In genomic region chr6:132400641-132401119, GRCh38 we compare ENCODE assay signal across 9 cellular contexts. TPM values are rescaled to one million over a fixed set of nuclear protein-coding genes. Genes with fewer than 3 reads are reported as not detected.
DNase-seq lines count a peak whose midpoint lies in the region; ATAC-seq and TF ChIP-seq lines count a peak whose summit lies in the region.
"Had no signal": no experiment of that assay in that cellular context is flagged by ENCODE, and none has a peak within 500 bp of the region (broad histone marks: within the 10 kb centered on the region; RNA-seq: fewer than 3 reads in every experiment).

No MANE protein-coding gene starts in this region.

- H3K36me3 ChIP-seq in upper lobe of left lung: no peaks in the 10 kb centered on the region

- H3K4me1 ChIP-seq in upper lobe of left lung: peaks cover 5 to 16% (median 8%) of the 10 kb centered on the region in 4 donors

- 13 to 15% methylated on average over 16 to 18 of the region's 33 CpGs for WGBS in upper lobe of left lung, 2 donors

- TF ChIP-seq CTCF in AG04449 (IDR thresholded peaks at IDR 0.05; ENCODE audit: insufficient read depth, low read length, missing control alignments) (no peak), upper lobe of left lung (IDR thresholded peaks at IDR 0.05) (no peak)

- TF ChIP-seq POLR2A in upper lobe of left lung (IDR thresholded peaks at IDR 0.05): no peak

- no peak for DNase-seq in AG04449 (ENCODE audit: low read depth, low spot score)
- no peak for DNase-seq in HEK293T (ENCODE audit: extremely low spot score)
- DNase-seq in astrocyte of the hippocampus (ENCODE audit: low read depth, low spot score): peak; percentile 33
- DNase-seq in left lobe of liver (ENCODE audit: low spot score): no peak
- DNase-seq in upper lobe of left lung: no peak
- no peak for DNase-seq in NAMALWA (ENCODE audit: low spot score)
- DNase-seq in cerebellar cortex (ENCODE audit: low spot score): no peak
- DNase-seq in stimulated activated CD8-positive, alpha-beta memory T cell treated with anti-CD3 and anti-CD28 coated beads, Interleukin-4, amount 100 ng/mL, for 48 hours: no peak

- TF ChIP-seq EP300 in upper lobe of left lung (IDR thresholded peaks at IDR 0.05): no peak

- H3K27me3 ChIP-seq in upper lobe of left lung: peaks cover 0 to 16% (median 6%) of the 10 kb centered on the region in 4 donors

- no peaks in the 10 kb centered on the region for H3K9me3 ChIP-seq in upper lobe of left lung

- POLR2A ChIA-PET in AG04449 (lab: Yijun Ruan, JAX): no interaction called here
- POLR2A ChIA-PET in HEK293T (lab: Yijun Ruan, JAX): interaction anchor here (1.1 to 1.7 kb wide), 2 partner anchors 10 to 11 kb away, joined by 4 to 7 read pairs; no protein-coding TSS in a partner anchor

- ATAC-seq in left lobe of liver (peak; percentile 16), upper lobe of left lung (ENCODE audit: low FRiP score in 2 of 2) (peak; percentile 27 to 40)

- H3K27ac ChIP-seq in upper lobe of left lung: peak overlapping the region in 3 of 4 donors; percentile 1 to 76 (median 68)
- H3K27ac ChIP-seq: epithelial cell of prostate had no signal

- CTCF ChIA-PET in AG04449 (lab: Yijun Ruan, JAX) (interaction anchor here (0.5 to 1.7 kb wide), 3 partner anchors 100 to 485 kb away, joined by 3 to 4 read pairs (median 4); no protein-coding TSS in a partner anchor), HEK293T (lab: Yijun Ruan, JAX) (interaction anchor here (0.8 to 1.1 kb wide), 2 partner anchors 121 kb away, joined by 3 to 4 read pairs; no protein-coding TSS in a partner anchor)

- H3K4me3 ChIP-seq in AG04449 (ENCODE audit: low read depth, low read length) (peak overlapping the region; percentile 78), upper lobe of left lung (peak overlapping the region; percentile 27 to 72 (median 56))

TF ChIP-seq in HEK293T, 16 proteins besides CTCF, POLR2A, EP300 and RAD21:
- no peak for TF ChIP-seq ARNT (IDR thresholded peaks at IDR 0.05)
- peak; percentile 6; the same call in 1 of the 2 replicates for TF ChIP-seq L3MBTL2 (conservative IDR thresholded peaks at IDR 0.05)
TF ChIP-seq in HEK293T: peak in this region for 1.

RNA-seq across cellular contexts. Expression of gene MOXD1, which starts 0.6 kb away (rescaled TPM):
- total RNA-seq in left lobe of liver (0.28 TPM), upper lobe of left lung (10 to 100 TPM in 4 of 6 donors, 1 to 10 TPM in 2; 3.5 to 24.4 (median 11.0) TPM)
